Comparison of ENCODE assay signal across 8 cellular contexts in the genomic region with DNA sequence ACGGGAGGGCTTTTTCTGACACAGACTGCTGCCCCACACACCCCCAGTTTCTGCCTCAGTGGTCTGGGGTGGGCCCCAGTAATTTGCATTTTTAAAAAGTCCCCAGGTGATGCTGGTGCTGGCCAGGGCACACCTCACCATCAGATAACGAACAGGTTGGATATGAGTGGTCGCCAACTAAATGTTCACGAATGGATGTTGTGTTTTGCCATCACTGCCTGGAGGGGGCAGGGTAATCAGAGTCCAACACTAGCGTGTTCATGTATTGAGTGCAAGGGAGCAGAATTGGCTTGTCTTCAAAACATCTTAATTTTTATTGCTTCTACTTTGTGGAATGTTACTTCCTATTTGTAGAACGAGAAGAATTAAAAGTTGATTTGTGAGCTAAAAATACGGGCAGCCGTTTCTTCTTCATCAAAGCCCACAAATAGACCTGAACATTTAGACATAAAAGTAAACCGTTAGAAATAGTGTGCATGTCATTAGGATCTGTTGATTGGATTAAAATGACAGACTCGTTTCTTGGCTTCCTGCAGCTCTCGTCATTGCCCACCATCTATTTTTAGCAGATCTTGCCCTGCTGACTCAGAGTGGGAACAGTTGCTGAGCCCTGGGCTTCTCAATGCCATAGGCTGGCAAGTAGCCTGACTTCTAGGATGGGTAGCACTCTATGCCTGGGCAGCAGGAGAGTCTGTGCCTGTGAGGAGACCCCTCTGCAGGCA. TPM values are rescaled to one million over a fixed set of nuclear protein-coding genes. Genes with fewer than 3 reads are reported as not detected.
DNase-seq lines count a peak whose midpoint lies in the region; ATAC-seq and TF ChIP-seq lines count a peak whose summit lies in the region.

No MANE protein-coding gene starts in this region.

- no peak for TF ChIP-seq EP300 in transverse colon (IDR thresholded peaks at IDR 0.05; ENCODE audit: low read depth)

- H3K4me1 Mint-ChIP-seq in T-helper 2 cell treated with Interferon-gamma antibody and Interleukin-4, amounts not matched to agents 5 μg/mL and 100 μg/mL, for 36 hours (ENCODE audit: low read depth), result peaks cover 81% of the 10 kb centered on the region

- H3K36me3 ChIP-seq in BLaER1, result peaks cover 39% of the 10 kb centered on the region
- H3K36me3 ChIP-seq in lung (ENCODE audit: control insufficient read depth in 2 of 2, insufficient read depth in 2 of 2, low read length in 2 of 2), result no peaks in the 10 kb centered on the region
- no peaks in the 10 kb centered on the region for H3K36me3 ChIP-seq in transverse colon

- TF ChIP-seq CTCF in lung (IDR thresholded peaks at IDR 0.05; ENCODE audit: control extremely low read depth, extremely low read depth) (no peak), transverse colon (IDR thresholded peaks at IDR 0.05) (no peak)

- H3K4me3 ChIP-seq in BLaER1 (peak overlapping the region; percentile 53), lung (no peak overlapping the region), transverse colon (no peak overlapping the region)

- peaks cover 100% of the 10 kb centered on the region for H3K4me1 ChIP-seq in BLaER1
- H3K4me1 ChIP-seq in lung (ENCODE audit: control insufficient read depth in 2 of 2, insufficient read depth in 2 of 2, low read length in 2 of 2), result peaks cover 10 to 29% of the 10 kb centered on the region in 2 donors
- peaks cover 24 to 76% (median 31%) of the 10 kb centered on the region in 4 donors for H3K4me1 ChIP-seq in transverse colon

- 25 to 46% methylated on average over 11 of the region's 11 CpGs for WGBS in lung, 2 donors
- WGBS in transverse colon (ENCODE audit: low coverage in 1 of 2), 2 donors, result 36 to 41% methylated on average over 6 to 11 of the region's 11 CpGs

- peaks cover 47% of the 10 kb centered on the region for H4K20me1 ChIP-seq in BLaER1

- TF ChIP-seq POLR2A in transverse colon (IDR thresholded peaks at IDR 0.05), result no peak

- H3K27ac Mint-ChIP-seq in T-helper 2 cell treated with Interferon-gamma antibody and Interleukin-4, amounts not matched to agents 5 μg/mL and 100 μg/mL, for 36 hours, result peak overlapping the region; percentile 88

- peaks cover 17% of the 10 kb centered on the region; the same call in 1 of the 2 replicates for H3K9me3 ChIP-seq in BLaER1
- H3K9me3 ChIP-seq in lung (ENCODE audit: control insufficient read depth in 2 of 2, insufficient read depth in 1 of 2, low read length in 1 of 2), result no peaks in the 10 kb centered on the region
- no peaks in the 10 kb centered on the region for H3K9me3 ChIP-seq in transverse colon

- H3K36me3 Mint-ChIP-seq in T-helper 2 cell treated with Interferon-gamma antibody and Interleukin-4, amounts not matched to agents 5 μg/mL and 100 μg/mL, for 36 hours (ENCODE audit: low read depth), result peaks cover 31% of the 10 kb centered on the region

- peak overlapping the region; percentile 94 for H3K4me2 ChIP-seq in BLaER1

- no peaks in the 10 kb centered on the region for H3K27me3 Mint-ChIP-seq in T-helper 2 cell treated with Interferon-gamma antibody and Interleukin-4, amounts not matched to agents 5 μg/mL and 100 μg/mL, for 36 hours (ENCODE audit: low read depth)

- H3K27me3 ChIP-seq in BLaER1, result no peaks in the 10 kb centered on the region
- no peaks in the 10 kb centered on the region for H3K27me3 ChIP-seq in lung (ENCODE audit: control insufficient read depth, insufficient read depth)
- no peaks in the 10 kb centered on the region for H3K27me3 ChIP-seq in transverse colon

- H3K9me3 Mint-ChIP-seq in T-helper 2 cell treated with Interferon-gamma antibody and Interleukin-4, amounts not matched to agents 5 μg/mL and 100 μg/mL, for 36 hours, result no peaks in the 10 kb centered on the region

- H3K9ac ChIP-seq in BLaER1, result peak overlapping the region; percentile 70

- in situ Hi-C loops in transverse colon (cut with MboI; ENCODE audit: low pct_ligation_motif_present in 1 of 4, low pct_unique_long_range_greater_than_20kb in 1 of 4, low sequenced_read_pairs in 3 of 4), result no loop called here

- peak overlapping the region; percentile 80 for H3K4me3 Mint-ChIP-seq in T-helper 2 cell treated with Interferon-gamma antibody and Interleukin-4, amounts not matched to agents 5 μg/mL and 100 μg/mL, for 36 hours

- intact Hi-C loops in transverse colon (cut with DNase I; ENCODE audit: low total_unique reads), result no loop called here

- ATAC-seq in GM19395 (IDR thresholded peaks at IDR 0.05; ENCODE audit: unreplicated experiment) (peak; percentile 72), HG03442 (IDR thresholded peaks at IDR 0.05; ENCODE audit: unreplicated experiment) (peak; percentile 72), lung (ENCODE audit: insufficient read depth, low FRiP score) (peak; percentile 29)

- H3K27ac ChIP-seq in BLaER1 (peak overlapping the region; percentile 83), caudate nucleus (ENCODE audit: low read depth, low read length) (peak overlapping the region; percentile 31), lung (ENCODE audit: low read depth in 1 of 2, low read length in 1 of 2) (peak overlapping the region in 1 of 2 donors; percentile 17), transverse colon (peak overlapping the region; percentile 47 to 66 (median 63))

- DNase-seq in T-helper 2 cell treated with Interferon-gamma antibody and Interleukin-4, amounts not matched to agents 5 μg/mL and 100 μg/mL, for 36 hours (ENCODE audit: low spot score), result peak; percentile 75
- peak in 20 of 61 donors; percentile 27 to 80 (median 42) for DNase-seq in caudate nucleus (lab: John Stamatoyannopoulos, UW)
- no peak for DNase-seq in lung (ENCODE audit: low spot score)
- peak; percentile 36 for DNase-seq in transverse colon
- DNase-seq in NCI-H2081 treated with DMSO at 0.1 percent for 48 hours (lab: John Stamatoyannopoulos, UW), result no peak

RNA-seq across cellular contexts. Expression of a gene that starts 45.2 kb away (rescaled TPM):
- 10 to 100 TPM; 32.3 to 54.4 TPM for total RNA-seq in lung
- 10 to 100 TPM; 19.3 to 35.6 TPM for polyA plus RNA-seq in lung
- 10 to 100 TPM; 42.2 to 74.1 (median 59.9) TPM for total RNA-seq in transverse colon

Comparison
In these comparisons a context has a peak if more than half of its experiments do, and no peak if none do; other contexts are left out.
1. DNase-seq: peak in T-helper 2 cell treated with Interferon-gamma antibody and Interleukin-4, amounts not matched to agents 5 μg/mL and 100 μg/mL, for 36 hours (single experiment) and transverse colon (single experiment); none in lung (single experiment) and NCI-H2081 treated with DMSO at 0.1 percent for 48 hours (single experiment).
2. Peak in every context shown above with its lines, with median percentiles within 50 percentile points of each other: ATAC-seq.